ENCODE assay signal across 16 cellular contexts in the genomic region with DNA sequence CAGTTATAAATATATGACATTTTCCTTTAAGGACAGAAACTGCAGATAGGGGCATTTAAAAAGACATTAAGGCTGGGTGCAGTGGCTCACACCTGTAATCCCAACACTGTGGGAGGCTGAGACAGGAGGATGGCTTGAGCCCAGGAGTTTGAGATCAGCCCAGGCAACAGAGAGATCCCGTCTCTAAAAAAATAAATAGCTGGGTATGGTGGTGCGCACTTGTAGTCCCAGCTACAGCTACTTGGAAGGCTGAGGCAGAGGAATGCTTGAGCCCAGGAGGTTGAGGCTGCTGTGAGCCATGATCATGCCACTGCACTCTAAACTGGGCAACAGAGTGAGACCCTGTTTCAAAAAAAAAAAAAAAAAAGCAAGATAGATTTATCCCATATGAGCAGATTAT.
DNase-seq lines count a peak whose midpoint lies in the region; ATAC-seq and TF ChIP-seq lines count a peak whose summit lies in the region.
"Had no signal": no experiment of that assay in that cellular context is flagged by ENCODE, and none has a peak within 500 bp of the region (broad histone marks: within the 10 kb centered on the region; RNA-seq: fewer than 3 reads in every experiment).

No MANE protein-coding gene starts in this region.

- H3K36me3 ChIP-seq in ACC112 (ENCODE audit: insufficient read depth, low read length): no peaks in the 10 kb centered on the region
- no peaks in the 10 kb centered on the region for H3K36me3 ChIP-seq in Panc1 (ENCODE audit: control insufficient read depth, insufficient read depth, low read length)
- H3K36me3 ChIP-seq in esophagus squamous epithelium: peaks cover 0 to under 1% (median 0%) of the 10 kb centered on the region in 3 donors
- peaks cover 0 to 2% of the 10 kb centered on the region in 2 donors for H3K36me3 ChIP-seq in psoas muscle (ENCODE audit: insufficient read depth in 1 of 2, low read depth in 1 of 2)

- in situ Hi-C loops in Panc1 (cut with HindIII; ENCODE audit: low pct_unique_long_range_greater_than_20kb, low sequenced_read_pairs): no loop called here

- DNase-seq in Panc1 (ENCODE audit: low read depth, low spot score) (no peak), esophagus squamous epithelium (lab: John Stamatoyannopoulos, UW) (no peak), psoas muscle (no peak), SHP77 treated with DMSO at 0.1 percent for 48 hours (lab: John Stamatoyannopoulos, UW) (no peak), cortex of kidney (lab: John Stamatoyannopoulos, UW) (no peak)
- DNase-seq: activated CD4-positive, alpha-beta T cell treated with anti-CD3 and anti-CD28 coated beads for 48 hours; anterior cingulate cortex; effector memory CD8-positive, alpha-beta T cell; glutamatergic neuron; left colon; nucleus accumbens; T-helper 1 cell had no signal

- BruUV-seq in Panc1 (replicated peaks; lab: Mats Ljungman, UMichigan): no TSS peak

- H3K79me2 ChIP-seq in ACC112 (ENCODE audit: control insufficient read depth, insufficient read depth, low read length, unreplicated experiment): no peaks in the 10 kb centered on the region

- H3K27me3 ChIP-seq in ACC112 (ENCODE audit: insufficient read depth, low read length) (no peaks in the 10 kb centered on the region), Panc1 (ENCODE audit: control insufficient read depth, insufficient read depth, low read length) (no peaks in the 10 kb centered on the region), esophagus squamous epithelium (no peaks in the 10 kb centered on the region), psoas muscle (ENCODE audit: insufficient read depth in 3 of 3, low read length in 2 of 3) (no peaks in the 10 kb centered on the region)
- H3K27me3 ChIP-seq: BLaER1 treated with 17β-estradiol and CSF1 and Interleukin-3, amounts not matched to agents 10 nM and 100 nM had no signal

- POLR2A ChIA-PET in Panc1 (lab: Charles Lee): interaction anchor here (1.2 to 2.2 kb wide), 2 partner anchors 9 to 34 kb away, joined by 4 to 8 read pairs; no protein-coding TSS in a partner anchor

- H3K9me3 ChIP-seq in Panc1 (ENCODE audit: control insufficient read depth, insufficient read depth, low read depth, low read length) (no peaks in the 10 kb centered on the region), esophagus squamous epithelium (no peaks in the 10 kb centered on the region), psoas muscle (no peaks in the 10 kb centered on the region)
- H3K9me3 ChIP-seq: BLaER1 treated with 17β-estradiol and CSF1 and Interleukin-3, amounts not matched to agents 10 nM and 100 nM had no signal

- H3K27ac ChIP-seq in ACC112 (ENCODE audit: low read depth, low read length): peak overlapping the region; percentile 99
- peak overlapping the region; percentile 94 for H3K27ac ChIP-seq in Panc1 (ENCODE audit: low read length)
- peak overlapping the region; percentile 80 to 91 (median 89) for H3K27ac ChIP-seq in esophagus squamous epithelium
- peak overlapping the region; percentile 92 for H3K27ac ChIP-seq in psoas muscle
- H3K27ac ChIP-seq: BLaER1 treated with 17β-estradiol and CSF1 and Interleukin-3, amounts not matched to agents 10 nM and 100 nM had no signal

- no peak for ATAC-seq in Panc1
- ATAC-seq in psoas muscle: no peak
- ATAC-seq in GM19035 (IDR thresholded peaks at IDR 0.05; ENCODE audit: unreplicated experiment): no peak
- ATAC-seq in HG03354 (IDR thresholded peaks at IDR 0.05; ENCODE audit: poor library complexity, severe bottlenecking, unreplicated experiment): no peak
- ATAC-seq: effector memory CD8-positive, alpha-beta T cell; left colon had no signal

- H3K4me1 ChIP-seq in ACC112 (ENCODE audit: control insufficient read depth, insufficient read depth, low read length, unreplicated experiment): peaks cover 51% of the 10 kb centered on the region
- peaks cover 78% of the 10 kb centered on the region for H3K4me1 ChIP-seq in Panc1 (ENCODE audit: control insufficient read depth, insufficient read depth, low read length)
- H3K4me1 ChIP-seq in esophagus squamous epithelium: peaks cover 36 to 96% (median 60%) of the 10 kb centered on the region in 3 donors
- peaks cover 63% of the 10 kb centered on the region for H3K4me1 ChIP-seq in psoas muscle

- TF ChIP-seq POLR2A in esophagus squamous epithelium (IDR thresholded peaks at IDR 0.05): no peak

- intact Hi-C loops in Panc1 (cut with micrococcal nuclease; ENCODE audit: unreplicated experiment) (loop anchor here (5.0 kb wide), 1 partner anchor 40 kb away; no protein-coding TSS in a partner anchor), esophagus squamous epithelium (cut with DNase I) (no loop called here), psoas muscle (cut with DNase I) (loop anchor here (2.0 to 5.0 kb wide), 3 partner anchors 40 to 63 kb away; a partner anchor contains a TSS)

- WGBS in esophagus squamous epithelium, 2 donors: 47 to 75% methylated on average over 2 of the region's 2 CpGs
- WGBS in psoas muscle, 3 donors: 58 to 77% (median 66%) methylated on average over 2 of the region's 2 CpGs

- no peak overlapping the region for H2AFZ ChIP-seq in ACC112 (ENCODE audit: low read length, unreplicated experiment)

- no peak overlapping the region for H3K4me3 ChIP-seq in ACC112 (ENCODE audit: low read depth, low read length)
- H3K4me3 ChIP-seq in Panc1 (ENCODE audit: low read depth in 2 of 2, low read length in 2 of 2): no peak overlapping the region
- H3K4me3 ChIP-seq in esophagus squamous epithelium: no peak overlapping the region
- no peak overlapping the region for H3K4me3 ChIP-seq in psoas muscle
- H3K4me3 ChIP-seq: BLaER1 treated with 17β-estradiol and CSF1 and Interleukin-3, amounts not matched to agents 10 nM and 100 nM had no signal

- TF ChIP-seq CTCF in Panc1 (IDR thresholded peaks at IDR 0.05) (no peak), esophagus squamous epithelium (IDR thresholded peaks at IDR 0.05) (no peak), psoas muscle (IDR thresholded peaks at IDR 0.05) (no peak)

- CTCF ChIA-PET in Panc1 (lab: Charles Lee): interaction anchor here (0.6 kb wide), 1 partner anchor 11 kb away, joined by 11 read pairs; no protein-coding TSS in a partner anchor
